8 cellular contexts compared by ENCODE assay signal in genomic region chr15:66369773-66370651, GRCh38. TPM values are rescaled to one million over a fixed set of nuclear protein-coding genes. Genes with fewer than 3 reads are reported as not detected.
DNase-seq lines count a peak whose midpoint lies in the region; ATAC-seq and TF ChIP-seq lines count a peak whose summit lies in the region.

No MANE protein-coding gene starts in this region.

- H3K4me1 ChIP-seq in BLaER1 treated with 17β-estradiol and CSF1 and Interleukin-3, amounts not matched to agents 10 nM and 100 nM, result peaks cover 20 to 57% (median 40%) of the 10 kb centered on the region in 10 experiments
- peaks cover 15% of the 10 kb centered on the region for H3K4me1 ChIP-seq in HAP-1

- H3K27ac Mint-ChIP-seq in T-cell, result peak overlapping the region; percentile 90 to 95
- peak overlapping the region; percentile 95 to 96 for H3K27ac Mint-ChIP-seq in natural killer cell treated with Interleukin-12 subunit alpha and Interleukin-12 subunit beta and Interleukin-15 and Interleukin-18, amount 100 ng/mL, for 72 hours

- ATAC-seq in T-cell (replicated peaks in 1 of 4) (peak; percentile 74 to 89 (median 80)), HG03095 (IDR thresholded peaks at IDR 0.05; ENCODE audit: unreplicated experiment) (no peak)
- ATAC-seq in natural killer cell treated with Interleukin-12 subunit alpha and Interleukin-12 subunit beta and Interleukin-15 and Interleukin-18, amount 100 ng/mL, for 72 hours, result peak; percentile 87

- peak overlapping the region; percentile 10 to 64 (median 42); a peak in 15 of 20 replicates for H3K4me3 ChIP-seq in BLaER1 treated with 17β-estradiol and CSF1 and Interleukin-3, amounts not matched to agents 10 nM and 100 nM
- H3K4me3 ChIP-seq in HAP-1, result no peak overlapping the region
- H3K4me3 ChIP-seq in epithelial cell of esophagus (ENCODE audit: low read length), result peak overlapping the region; percentile 41

- peak overlapping the region; percentile 72 to 80 (median 75) for H3K4me3 Mint-ChIP-seq in T-cell
- H3K4me3 Mint-ChIP-seq in natural killer cell treated with Interleukin-12 subunit alpha and Interleukin-12 subunit beta and Interleukin-15 and Interleukin-18, amount 100 ng/mL, for 72 hours, result peak overlapping the region; percentile 78

- H3K27ac ChIP-seq in BLaER1 treated with 17β-estradiol and CSF1 and Interleukin-3, amounts not matched to agents 10 nM and 100 nM, result peak overlapping the region; percentile 76 to 93 (median 88)

- H3K4me2 ChIP-seq in BLaER1 treated with 17β-estradiol and CSF1 and Interleukin-3, amounts not matched to agents 10 nM and 100 nM, result peak overlapping the region; percentile 68 to 90 (median 79)

- peaks cover 15 to 18% (median 17%) of the 10 kb centered on the region in 3 donors for H3K4me1 Mint-ChIP-seq in T-cell
- H3K4me1 Mint-ChIP-seq in natural killer cell treated with Interleukin-12 subunit alpha and Interleukin-12 subunit beta and Interleukin-15 and Interleukin-18, amount 100 ng/mL, for 72 hours (ENCODE audit: low read depth in 2 of 2), result peaks cover 12 to 15% of the 10 kb centered on the region in 2 donors

- peak overlapping the region; percentile 72 to 81 (median 76) for H3K9ac ChIP-seq in BLaER1 treated with 17β-estradiol and CSF1 and Interleukin-3, amounts not matched to agents 10 nM and 100 nM

- no peaks in the 10 kb centered on the region for H3K27me3 Mint-ChIP-seq in T-cell
- no peaks in the 10 kb centered on the region for H3K27me3 Mint-ChIP-seq in natural killer cell treated with Interleukin-12 subunit alpha and Interleukin-12 subunit beta and Interleukin-15 and Interleukin-18, amount 100 ng/mL, for 72 hours

- peaks cover 0 to 14% (median 0%) of the 10 kb centered on the region in 11 experiments; a peak in 7 of 22 replicates for H3K36me3 ChIP-seq in BLaER1 treated with 17β-estradiol and CSF1 and Interleukin-3, amounts not matched to agents 10 nM and 100 nM
- no peaks in the 10 kb centered on the region for H3K36me3 ChIP-seq in HAP-1 (replicated peaks)

- no peak for TF ChIP-seq CTCF in epithelial cell of esophagus (IDR thresholded peaks at IDR 0.05; ENCODE audit: insufficient read depth, low read depth, low read length, missing control alignments)

- no peaks in the 10 kb centered on the region for H4K20me1 ChIP-seq in BLaER1 treated with 17β-estradiol and CSF1 and Interleukin-3, amounts not matched to agents 10 nM and 100 nM

- H3K9me3 ChIP-seq in BLaER1 treated with 17β-estradiol and CSF1 and Interleukin-3, amounts not matched to agents 10 nM and 100 nM (replicated peaks in 1 of 11), result peaks cover 16 to 25% (median 19%) of the 10 kb centered on the region in 11 experiments
- peaks cover 8% of the 10 kb centered on the region; the same call in 1 of the 2 replicates for H3K9me3 ChIP-seq in HAP-1

- H3K36me3 Mint-ChIP-seq in T-cell, result no peaks in the 10 kb centered on the region
- no peaks in the 10 kb centered on the region for H3K36me3 Mint-ChIP-seq in natural killer cell treated with Interleukin-12 subunit alpha and Interleukin-12 subunit beta and Interleukin-15 and Interleukin-18, amount 100 ng/mL, for 72 hours

- CTCF ChIA-PET in T-cell (lab: Charles Lee), result interaction anchor here in 1 of 2 donors (0.6 to 0.8 kb wide), 3 partner anchors 13 to 1300 kb away, joined by 3 to 5 read pairs (median 3); no protein-coding TSS in a partner anchor

- peak; percentile 71 to 78 for DNase-seq in HAP-1 (ENCODE audit: low spot score in 2 of 2)
- peak in 2 of 34 experiments; percentile 7 to 17 for DNase-seq in T-cell
- DNase-seq in epithelial cell of esophagus (ENCODE audit: low read depth), result peak; percentile 35
- DNase-seq in natural killer cell treated with Interleukin-12 subunit alpha and Interleukin-12 subunit beta and Interleukin-15 and Interleukin-18, amount 100 ng/mL, for 72 hours (ENCODE audit: low spot score), result peak; percentile 66
- DNase-seq in activated effector memory CD4-positive, alpha-beta T cell treated with anti-CD3 and anti-CD28 coated beads, Interleukin-2, amount 50 U/mL, for 16 hours, result no peak
- DNase-seq in dedifferentiated amniotic fluid mesenchymal stem cell (ENCODE audit: extremely low spot score), result no peak

- in situ Hi-C loops in HAP-1 (cut with MboI; ENCODE audit: low sequenced_read_pairs), result no loop called here

- no peaks in the 10 kb centered on the region for H3K9me3 Mint-ChIP-seq in T-cell
- no peaks in the 10 kb centered on the region for H3K9me3 Mint-ChIP-seq in natural killer cell treated with Interleukin-12 subunit alpha and Interleukin-12 subunit beta and Interleukin-15 and Interleukin-18, amount 100 ng/mL, for 72 hours

- no peaks in the 10 kb centered on the region for H3K27me3 ChIP-seq in BLaER1 treated with 17β-estradiol and CSF1 and Interleukin-3, amounts not matched to agents 10 nM and 100 nM
- H3K27me3 ChIP-seq in HAP-1 (ENCODE audit: low read depth), result no peaks in the 10 kb centered on the region

- POLR2A ChIA-PET in T-cell (lab: Charles Lee), result no interaction called here

RNA-seq across cellular contexts. Expression of gene TIPIN, which starts 13.5 kb away (rescaled TPM):
- 1 to 10 TPM; 3.6 to 8.4 (median 6.6) TPM for total RNA-seq in T-cell
- total RNA-seq in natural killer cell treated with Interleukin-12 subunit alpha and Interleukin-12 subunit beta and Interleukin-15 and Interleukin-18, amount 100 ng/mL, for 72 hours, result 10 to 100 TPM; 28.4 to 56.3 TPM

RNA-seq across cellular contexts. Expression of gene MAP2K1, which starts 16.7 kb away (rescaled TPM):
- 10 to 100 TPM; 38.7 to 62.8 (median 49.4) TPM for total RNA-seq in T-cell
- 100 to 1,000 TPM; 121 to 134 TPM for total RNA-seq in natural killer cell treated with Interleukin-12 subunit alpha and Interleukin-12 subunit beta and Interleukin-15 and Interleukin-18, amount 100 ng/mL, for 72 hours

Comparison
In these comparisons a context has a peak if more than half of its experiments do, and no peak if none do; other contexts are left out.
1. DNase-seq: peak in HAP-1 (2 of 2), epithelial cell of esophagus (single experiment) and natural killer cell treated with Interleukin-12 subunit alpha and Interleukin-12 subunit beta and Interleukin-15 and Interleukin-18, amount 100 ng/mL, for 72 hours (single experiment); none in activated effector memory CD4-positive, alpha-beta T cell treated with anti-CD3 and anti-CD28 coated beads, Interleukin-2, amount 50 U/mL, for 16 hours (single experiment) and dedifferentiated amniotic fluid mesenchymal stem cell (single experiment).